ENCODE assay signal across 24 cellular contexts in genomic region chr11:73262851-73263495, GRCh38. TPM values are rescaled to one million over a fixed set of nuclear protein-coding genes. Genes with fewer than 3 reads are reported as not detected.
DNase-seq lines count a peak whose midpoint lies in the region; ATAC-seq, FAIRE-seq and TF ChIP-seq lines count a peak whose summit lies in the region.
"Had no signal": no experiment of that assay in that cellular context is flagged by ENCODE, and none has a peak within 500 bp of the region (broad histone marks: within the 10 kb centered on the region; RNA-seq: fewer than 3 reads in every experiment).

No MANE protein-coding gene starts in this region.

- no TSS peak for BruUV-seq in PC-3 (replicated peaks; lab: Mats Ljungman, UMichigan)

- peak; percentile 57 for DNase-seq in EH (ENCODE audit: low read depth)
- DNase-seq in PC-3: peak; percentile 66
- DNase-seq in endodermal cell: peak; percentile 31
- DNase-seq in mesenchymal stem cell: peak; percentile 37
- DNase-seq in activated CD4-positive, alpha-beta T cell treated with anti-CD3 and anti-CD28 coated beads, Interleukin-2, amount 50 U/mL, for 4 hours: no peak
- no peak for DNase-seq in GM19239 (ENCODE audit: insufficient read length, low spot score)
- DNase-seq in COR-L47 (lab: John Stamatoyannopoulos, UW): no peak
- DNase-seq: activated CD4-positive, alpha-beta T cell treated with anti-CD3 and anti-CD28 coated beads for 36 hours; activated T-cell treated with anti-CD3 and anti-CD28 coated beads for 4 hours; AML-193; effector CD8-positive, alpha-beta T cell; GF-D8; KBM-7; NCI-H1092; NCI-H69; OCI-M1; pancreas; testis had no signal

- TF ChIP-seq CTCF in PC-3 (conservative IDR thresholded peaks at IDR 0.05; ENCODE audit: low read depth, low read length) (no peak), endodermal cell (conservative IDR thresholded peaks at IDR 0.05) (no peak)

- POLR2A ChIA-PET in PC-3 (lab: Charles Lee; ENCODE audit: unreplicated experiment): no interaction called here

- ATAC-seq in PC-3: peak; percentile 72
- no peak for ATAC-seq in GM21723 (IDR thresholded peaks at IDR 0.05; ENCODE audit: unreplicated experiment)
- ATAC-seq: activated CD4-positive, alpha-beta T cell treated with anti-CD3 and anti-CD28 coated beads for 36 hours; gastroesophageal sphincter; pancreas had no signal

- H3K36me3 ChIP-seq in PC-3 (ENCODE audit: low read depth, low read length) (no peaks in the 10 kb centered on the region), endodermal cell (ENCODE audit: control insufficient read depth, insufficient read depth, low read length) (no peaks in the 10 kb centered on the region), mesenchymal stem cell (ENCODE audit: control insufficient read depth in 1 of 2, insufficient read depth in 2 of 2, low read depth in 1 of 2, low read length in 2 of 2) (no peaks in the 10 kb centered on the region)
- H3K36me3 ChIP-seq: breast epithelium, gastroesophageal sphincter, pancreas had no signal

- intact Hi-C loops in PC-3 (cut with micrococcal nuclease): no loop called here

- no peaks in the 10 kb centered on the region for H3K36me3 Mint-ChIP-seq in endodermal cell (ENCODE audit: low read depth)
- H3K36me3 Mint-ChIP-seq: activated naive CD8-positive, alpha-beta T cell had no signal

- H2BK120ac ChIP-seq in mesenchymal stem cell (ENCODE audit: low read depth, low read length): no peak overlapping the region

- FAIRE-seq in GM19239 (lab: Jason Lieb, UNC): no peak
- FAIRE-seq: GM12892, pancreas had no signal

- no peak overlapping the region for H2BK12ac ChIP-seq in mesenchymal stem cell (ENCODE audit: low read length in 2 of 2)

- H3K9ac ChIP-seq in PC-3 (ENCODE audit: low read length) (no peak overlapping the region), endodermal cell (ENCODE audit: extremely low read depth, low read length, poor library complexity, severe bottlenecking) (no peak overlapping the region), mesenchymal stem cell (ENCODE audit: low read length) (no peak overlapping the region)

- H3K9me3 Mint-ChIP-seq in endodermal cell: no peaks in the 10 kb centered on the region

- no peak overlapping the region for H3K23ac ChIP-seq in mesenchymal stem cell (ENCODE audit: low read length in 2 of 2)

- no peak overlapping the region for H2AK5ac ChIP-seq in mesenchymal stem cell (ENCODE audit: low read length, severe bottlenecking)

- no peak overlapping the region for H2BK5ac ChIP-seq in mesenchymal stem cell (ENCODE audit: low read depth, low read length, poor library complexity, severe bottlenecking)

- H3K4me2 ChIP-seq in PC-3 (ENCODE audit: low read length) (no peak overlapping the region), mesenchymal stem cell (ENCODE audit: low read length, poor library complexity, severe bottlenecking) (no peak overlapping the region)

- no peaks in the 10 kb centered on the region for H3F3A ChIP-seq in PC-3 (ENCODE audit: low read length, unreplicated experiment)

- no peaks in the 10 kb centered on the region for H4K20me1 ChIP-seq in PC-3 (ENCODE audit: low read length)

- H3K9me2 ChIP-seq in PC-3 (replicated peaks; ENCODE audit: low read length): no peaks in the 10 kb centered on the region

- H3K4me1 ChIP-seq in PC-3 (ENCODE audit: insufficient read depth, low read length) (peaks cover 13% of the 10 kb centered on the region), endodermal cell (ENCODE audit: control insufficient read depth, insufficient read depth, low read length) (no peaks in the 10 kb centered on the region), mesenchymal stem cell (ENCODE audit: control insufficient read depth, insufficient read depth, low read depth, low read length) (peaks cover 23% of the 10 kb centered on the region)
- H3K4me1 ChIP-seq: testis had no signal

- H3K4ac ChIP-seq in mesenchymal stem cell (ENCODE audit: low read depth in 1 of 2, low read length in 2 of 2): no peak overlapping the region

- H3K4me3 Mint-ChIP-seq in endodermal cell: no peak overlapping the region
- H3K4me3 Mint-ChIP-seq: activated CD4-positive, alpha-beta T cell treated with anti-CD3 and anti-CD28 coated beads for 36 hours; activated naive CD8-positive, alpha-beta T cell had no signal

- H4K91ac ChIP-seq in mesenchymal stem cell (ENCODE audit: low read length): no peak overlapping the region

- no peak overlapping the region for H2BK15ac ChIP-seq in mesenchymal stem cell (ENCODE audit: low read depth, poor library complexity, severe bottlenecking)

- H3K18ac ChIP-seq in mesenchymal stem cell (ENCODE audit: low read depth in 1 of 2, low read length in 2 of 2): no peak overlapping the region

- WGBS in endodermal cell (ENCODE audit: insufficient coverage in 1 of 2, insufficient read length in 1 of 2), 2 experiments: 79 to 80% methylated on average over 2 to 5 of the region's 5 CpGs
- WGBS in mesenchymal stem cell: 75% methylated on average over 4 of the region's 5 CpGs

- H3K4me1 Mint-ChIP-seq in endodermal cell: no peaks in the 10 kb centered on the region
- H3K4me1 Mint-ChIP-seq: activated CD4-positive, alpha-beta T cell treated with anti-CD3 and anti-CD28 coated beads for 36 hours had no signal

- H3K79me2 ChIP-seq in PC-3 (ENCODE audit: low read length): no peaks in the 10 kb centered on the region

- no peak overlapping the region for H3K27ac ChIP-seq in PC-3 (ENCODE audit: low read length)
- no peak overlapping the region for H3K27ac ChIP-seq in endodermal cell (ENCODE audit: low read depth, low read length)
- no peak overlapping the region for H3K27ac ChIP-seq in mesenchymal stem cell (ENCODE audit: low read length, poor library complexity, severe bottlenecking)
- H3K27ac ChIP-seq: breast epithelium, gastroesophageal sphincter, pancreas, SK-N-MC, testis had no signal

- CTCF ChIA-PET in PC-3 (lab: Charles Lee): no interaction called here

- H3K4me3 ChIP-seq in PC-3 (ENCODE audit: low read length): no peak overlapping the region
- no peak overlapping the region for H3K4me3 ChIP-seq in endodermal cell (ENCODE audit: low read length)
- no peak overlapping the region for H3K4me3 ChIP-seq in mesenchymal stem cell (ENCODE audit: insufficient read depth in 1 of 2, low read depth in 1 of 2, low read length in 2 of 2)
- H3K4me3 ChIP-seq: breast epithelium, gastroesophageal sphincter, pancreas, SK-N-MC, testis had no signal

- H3K79me1 ChIP-seq in mesenchymal stem cell (replicated peaks; ENCODE audit: low read length, poor library complexity, severe bottlenecking): no peaks in the 10 kb centered on the region

- no peak overlapping the region for H3K14ac ChIP-seq in mesenchymal stem cell (ENCODE audit: low read length in 2 of 2)

- no peak overlapping the region for H3K27ac Mint-ChIP-seq in endodermal cell
- H3K27ac Mint-ChIP-seq: activated CD4-positive, alpha-beta T cell treated with anti-CD3 and anti-CD28 coated beads for 36 hours; activated naive CD8-positive, alpha-beta T cell had no signal

- H3K9me3 ChIP-seq in PC-3 (ENCODE audit: low read length) (no peaks in the 10 kb centered on the region), endodermal cell (ENCODE audit: control insufficient read depth, low read length) (no peaks in the 10 kb centered on the region), mesenchymal stem cell (ENCODE audit: control insufficient read depth, low read length) (no peaks in the 10 kb centered on the region)
- H3K9me3 ChIP-seq: breast epithelium, gastroesophageal sphincter, pancreas, testis had no signal

- H3K27me3 Mint-ChIP-seq in endodermal cell (ENCODE audit: insufficient read depth): peaks cover 48% of the 10 kb centered on the region

- H4K8ac ChIP-seq in mesenchymal stem cell (ENCODE audit: low read length): no peak overlapping the region

- H3K27me3 ChIP-seq in PC-3 (ENCODE audit: low read length): no peaks in the 10 kb centered on the region
- peaks cover 32% of the 10 kb centered on the region for H3K27me3 ChIP-seq in endodermal cell (ENCODE audit: control insufficient read depth, insufficient read depth, low read length, poor library complexity, severe bottlenecking)
- peaks cover 10 to 13% of the 10 kb centered on the region in 2 experiments for H3K27me3 ChIP-seq in mesenchymal stem cell (ENCODE audit: control insufficient read depth in 1 of 2, insufficient read depth in 1 of 2, low read length in 2 of 2)
- H3K27me3 ChIP-seq: testis had no signal

- H2AFZ ChIP-seq in PC-3 (ENCODE audit: low read length): no peak overlapping the region
- no peak overlapping the region for H2AFZ ChIP-seq in mesenchymal stem cell (ENCODE audit: low read depth, low read length)

RNA-seq across cellular contexts. Expression of gene P2RY6, which starts 9.2 kb away (rescaled TPM):
- total RNA-seq in PC-3 (2014; rRNA removed): 1.6 and 2.0 TPM in 2 replicates
- total RNA-seq in endodermal cell: under 1 TPM; 0.31 to 0.37 TPM
- polyA plus RNA-seq in endodermal cell (2013, experiment 1 of 2): 0.11 TPM
- not detected for polyA plus RNA-seq in endodermal cell (2013, experiment 2 of 2)
- 0.35 TPM for polyA plus RNA-seq in mesenchymal stem cell (2013, experiment 1 of 2)
- 0.21 TPM for polyA plus RNA-seq in mesenchymal stem cell (2013, experiment 2 of 2)
- total RNA-seq: activated CD4-positive, alpha-beta T cell treated with anti-CD3 and anti-CD28 coated beads for 36 hours had no signal

RNA-seq across cellular contexts. Expression of gene P2RY2, which starts 44.9 kb away (rescaled TPM):
- total RNA-seq in PC-3 (2014; rRNA removed) (54.8 and 72.9 TPM in 2 replicates), endodermal cell (under 1 TPM; 0.60 to 0.62 TPM)
- 0.25 TPM for polyA plus RNA-seq in endodermal cell (2013, experiment 1 of 2)
- 0.54 TPM for polyA plus RNA-seq in endodermal cell (2013, experiment 2 of 2)
- 0.01 TPM for polyA plus RNA-seq in mesenchymal stem cell (2013, experiment 1 of 2)
- polyA plus RNA-seq in mesenchymal stem cell (2013, experiment 2 of 2): 0.03 TPM
- total RNA-seq: activated CD4-positive, alpha-beta T cell treated with anti-CD3 and anti-CD28 coated beads for 36 hours had no signal

RNA-seq across cellular contexts. Expression of gene ARHGEF17, which starts 45.1 kb away (rescaled TPM):
- total RNA-seq in PC-3 (2014; rRNA removed): 6.2 and 11.0 TPM in 2 replicates
- 10 to 100 TPM; 31.0 to 39.0 TPM for total RNA-seq in endodermal cell
- polyA plus RNA-seq in endodermal cell (2013, experiment 1 of 2): 52.4 TPM
- 45.3 TPM for polyA plus RNA-seq in endodermal cell (2013, experiment 2 of 2)
- 69.6 TPM for polyA plus RNA-seq in mesenchymal stem cell (2013, experiment 1 of 2)
- polyA plus RNA-seq in mesenchymal stem cell (2013, experiment 2 of 2): 65.7 TPM

Comparison
In these comparisons a context has a peak if more than half of its experiments do, and no peak if none do; other contexts are left out.
1. DNase-seq: peak in EH (single experiment), PC-3 (single experiment), endodermal cell (single experiment) and mesenchymal stem cell (single experiment); none in activated CD4-positive, alpha-beta T cell treated with anti-CD3 and anti-CD28 coated beads, Interleukin-2, amount 50 U/mL, for 4 hours (0 of 2), GM19239 (single experiment) and COR-L47 (single experiment).
2. RNA of gene P2RY2, which starts 44.9 kb away (total RNA-seq): 54.8 to 72.9 TPM in PC-3; 0.60 to 0.62 TPM in endodermal cell; every median in the first group is over 10 times any median in the second.